Comparison of ENCODE assay signal across 1 cellular context in the genomic region with DNA sequence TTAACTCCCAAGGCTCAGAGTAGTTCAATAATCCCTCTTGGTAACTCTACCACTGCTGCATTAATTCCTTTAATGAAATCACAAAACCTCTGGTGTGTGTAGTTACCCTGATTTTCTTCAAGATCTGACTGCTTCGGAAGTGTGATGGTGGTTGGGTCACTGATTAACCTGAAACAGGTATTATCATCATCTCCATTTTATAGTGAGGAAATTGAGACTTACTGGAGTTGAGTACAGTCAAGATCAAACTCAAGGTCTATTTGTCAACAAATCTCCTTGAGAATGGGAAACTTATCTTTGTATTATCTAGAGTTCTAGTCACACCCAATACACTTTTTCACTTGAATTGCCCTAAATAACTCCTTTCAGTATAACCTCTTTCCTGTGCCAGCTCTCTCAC.
TF ChIP-seq lines count a peak whose summit lies in the region.

No MANE protein-coding gene starts in this region.

TF ChIP-seq in K562, 482 proteins besides CTCF, POLR2A, EP300 and RAD21 (continued from another document):
- TF ChIP-seq, protein P1, sequence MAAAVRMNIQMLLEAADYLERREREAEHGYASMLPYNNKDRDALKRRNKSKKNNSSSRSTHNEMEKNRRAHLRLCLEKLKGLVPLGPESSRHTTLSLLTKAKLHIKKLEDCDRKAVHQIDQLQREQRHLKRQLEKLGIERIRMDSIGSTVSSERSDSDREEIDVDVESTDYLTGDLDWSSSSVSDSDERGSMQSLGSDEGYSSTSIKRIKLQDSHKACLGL (CRISPR knock-in tag; IDR thresholded peaks at IDR 0.05; ENCODE audit: borderline replicate concordance, poor library complexity, severe bottlenecking), result no peak
- TF ChIP-seq MEF2A (IDR thresholded peaks at IDR 0.05; ENCODE audit: control insufficient read depth, low read depth, low read length) (no peak), MCM5 (IDR thresholded peaks at IDR 0.05; ENCODE audit: low read depth) (no peak), NFE2 (IDR thresholded peaks at IDR 0.05; ENCODE audit: low read depth) (no peak), PHB (CRISPR knock-in tag; IDR thresholded peaks at IDR 0.05) (no peak)
